30 cellular contexts compared by ENCODE assay signal in genomic region chr2:70528921-70529320, GRCh38. TPM values are rescaled to one million over a fixed set of nuclear protein-coding genes. Genes with fewer than 3 reads are reported as not detected.
"Had no signal": no experiment of that assay in that cellular context is flagged by ENCODE, and none has a peak within 500 bp of the region (broad histone marks: within the 10 kb centered on the region; RNA-seq: fewer than 3 reads in every experiment).

No MANE protein-coding gene starts in this region.

- ATAC-seq: psoas muscle; stimulated activated memory B cell treated with anti-CD40 and anti-IgM and Interleukin-4, amounts not matched to agents 10 μg/mL and 1 μg/mL and 100 μg/mL, for 72 hours had no signal

- H3K4me3 Mint-ChIP-seq: endodermal cell; memory B cell; naive B cell; stimulated activated memory B cell treated with anti-CD40 and anti-IgM and Interleukin-4, amounts not matched to agents 10 μg/mL and 1 μg/mL and 100 μg/mL, for 72 hours; stimulated activated naive CD8-positive, alpha-beta T cell treated with anti-CD3 and anti-CD28 coated beads, Interleukin-15, Interleukin-2, amounts not matched to agents 100 ng/mL and 50 ng/mL, for 24 hours had no signal

- H3K27me3 ChIP-seq: heart right ventricle, neutrophil, right lobe of liver, spleen, testis, tibial nerve, upper lobe of right lung, vagina had no signal

- H3K4me1 ChIP-seq: psoas muscle, testis had no signal

- DNase-seq: dermis blood vessel endothelial cell; effector CD4-positive, alpha-beta T cell; endodermal cell; heart right ventricle; hypothalamus; islet precursor cell; left ventricle myocardium inferior; lower lobe of right lung; midbrain; naive B cell; psoas muscle; retina; right lobe of liver; spleen; stimulated activated CD4-positive, alpha-beta T cell treated with anti-CD3 and anti-CD28 coated beads, Interleukin-15, amount 100 ng/mL, for 24 hours; stimulated activated CD4-positive, alpha-beta T cell treated with anti-CD3 and anti-CD28 coated beads, Interleukin-1b, Interleukin-23, amount 100 ng/mL, for 48 hours; stimulated activated CD4-positive, alpha-beta T cell treated with anti-CD3 and anti-CD28 coated beads, Interleukin-4, amount 100 ng/mL, for 24 hours; testis; upper lobe of right lung had no signal

- H3K36me3 ChIP-seq: heart right ventricle, left ventricle myocardium inferior, lower lobe of right lung, neutrophil, right lobe of liver, spleen, tibial nerve, upper lobe of right lung, vagina had no signal

- H3K36me3 Mint-ChIP-seq: memory B cell; stimulated activated memory B cell treated with anti-CD40 and anti-IgM and Interleukin-4, amounts not matched to agents 10 μg/mL and 1 μg/mL and 100 μg/mL, for 72 hours had no signal

- H3K9me3 ChIP-seq: lower lobe of right lung, neutrophil, psoas muscle, right lobe of liver, testis, tibial nerve, upper lobe of right lung, vagina had no signal

- H3K27ac ChIP-seq: heart right ventricle, lower lobe of right lung, neutrophil, psoas muscle, right lobe of liver, spleen, testis, tibial nerve, upper lobe of right lung, vagina had no signal

- H3K27ac Mint-ChIP-seq: endodermal cell; memory B cell; stimulated activated memory B cell treated with anti-CD40 and anti-IgM and Interleukin-4, amounts not matched to agents 10 μg/mL and 1 μg/mL and 100 μg/mL, for 72 hours; stimulated activated naive CD8-positive, alpha-beta T cell treated with anti-CD3 and anti-CD28 coated beads, Interleukin-15, Interleukin-2, amounts not matched to agents 100 ng/mL and 50 ng/mL, for 24 hours had no signal

- H3K4me3 ChIP-seq: heart right ventricle, left ventricle myocardium inferior, lower lobe of right lung, psoas muscle, right lobe of liver, spleen, testis, tibial nerve, upper lobe of right lung, vagina had no signal

- H3K9me3 Mint-ChIP-seq: endodermal cell had no signal

- H3K27me3 Mint-ChIP-seq: stimulated activated naive CD8-positive, alpha-beta T cell treated with anti-CD3 and anti-CD28 coated beads, Interleukin-15, Interleukin-2, amounts not matched to agents 100 ng/mL and 50 ng/mL, for 24 hours had no signal

- FAIRE-seq: colon, endothelial cell of umbilical vein, frontal cortex had no signal

RNA-seq across cellular contexts. Expression of gene TGFA, which starts 24.7 kb away (rescaled TPM):
- total RNA-seq: fibroblast of lung, osteoblast had no signal
